In the genomic region with DNA sequence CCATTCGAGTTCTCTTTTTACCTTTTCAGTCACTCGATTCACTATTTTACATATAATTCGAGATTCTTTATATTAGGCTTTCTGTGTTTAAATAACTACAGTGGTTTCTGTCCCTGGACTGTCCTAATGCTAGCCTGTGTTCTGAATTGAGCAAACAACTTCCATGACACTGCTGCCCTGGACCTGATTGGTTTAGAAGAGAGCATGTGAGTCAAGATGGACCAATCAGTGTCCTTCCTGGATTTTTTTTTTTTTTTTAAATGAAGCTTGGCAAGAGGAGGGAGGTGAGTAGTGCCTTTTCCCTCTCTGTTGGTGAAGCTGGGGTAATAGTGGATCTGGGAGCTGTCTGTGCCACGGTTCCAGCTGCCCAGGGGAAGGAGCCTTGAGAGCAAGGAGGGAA, we compare ENCODE assay signal across 13 cellular contexts.
DNase-seq lines count a peak whose midpoint lies in the region; ATAC-seq and TF ChIP-seq lines count a peak whose summit lies in the region.
"Had no signal": no experiment of that assay in that cellular context is flagged by ENCODE, and none has a peak within 500 bp of the region (broad histone marks: within the 10 kb centered on the region; RNA-seq: fewer than 3 reads in every experiment).

No MANE protein-coding gene starts in this region.

- H3K9me2 ChIP-seq in GM23248 (ENCODE audit: insufficient read depth): no peaks in the 10 kb centered on the region

- H3K27me3 ChIP-seq in CD4-positive, CD25-positive, alpha-beta regulatory T cell (ENCODE audit: control insufficient read depth, insufficient read depth, low read length): no peaks in the 10 kb centered on the region
- no peaks in the 10 kb centered on the region for H3K27me3 ChIP-seq in GM23248 (replicated peaks; ENCODE audit: insufficient read depth)
- H3K27me3 ChIP-seq in SJCRH30: no peaks in the 10 kb centered on the region
- H3K27me3 ChIP-seq: foreskin keratinocyte had no signal

- DNase-seq in CD4-positive, CD25-positive, alpha-beta regulatory T cell: peak in 1 of 3 donors; percentile 20
- DNase-seq in GM23248 (peak; percentile 9), SJCRH30 (peak; percentile 15 to 62), fibroblast of villous mesenchyme (ENCODE audit: low read depth) (peak; percentile 17), osteocyte (ENCODE audit: extremely low spot score, unreplicated experiment) (no peak), SIG-M5 treated with dmso at 0.1 percent for 504 hours (lab: John Stamatoyannopoulos, UW; ENCODE audit: unreplicated experiment) (no peak), SW 1271 (lab: John Stamatoyannopoulos, UW) (no peak)
- DNase-seq: C1 segment of cervical spinal cord, cortex of kidney, foreskin keratinocyte, kidney glomerular epithelial cell had no signal

- peak overlapping the region in 1 of 3 donors; percentile 25 for H3K27ac Mint-ChIP-seq in CD4-positive, CD25-positive, alpha-beta regulatory T cell
- H3K27ac Mint-ChIP-seq in osteocyte (ENCODE audit: unreplicated experiment): no peak overlapping the region

- H3K9me3 ChIP-seq in CD4-positive, CD25-positive, alpha-beta regulatory T cell (ENCODE audit: control insufficient read depth in 2 of 2, low read length in 2 of 2): no peaks in the 10 kb centered on the region
- H3K9me3 ChIP-seq in GM23248 (ENCODE audit: low read depth) (no peaks in the 10 kb centered on the region), SJCRH30 (replicated peaks) (no peaks in the 10 kb centered on the region)

- H3K4me3 ChIP-seq in CD4-positive, CD25-positive, alpha-beta regulatory T cell (ENCODE audit: low read depth, low read length): no peak overlapping the region
- H3K4me3 ChIP-seq in GM23248 (no peak overlapping the region), SJCRH30 (peak overlapping the region; percentile 54), fibroblast of villous mesenchyme (ENCODE audit: low read depth, low read length) (no peak overlapping the region)

- peaks cover 8% of the 10 kb centered on the region for H3K27me3 Mint-ChIP-seq in CD4-positive, CD25-positive, alpha-beta regulatory T cell
- peaks cover 10% of the 10 kb centered on the region for H3K27me3 Mint-ChIP-seq in osteocyte (ENCODE audit: unreplicated experiment)

- H2AFZ ChIP-seq in GM23248: no peak overlapping the region

- TF ChIP-seq CTCF in fibroblast of villous mesenchyme (IDR thresholded peaks at IDR 0.05; ENCODE audit: insufficient read depth, low read depth, low read length) (no peak), osteocyte (IDR thresholded peaks at IDR 0.05) (no peak)

- no peak for ATAC-seq in CD4-positive, CD25-positive, alpha-beta regulatory T cell (ENCODE audit: low read depth in 2 of 2)
- no peak for ATAC-seq in HG03460 (IDR thresholded peaks at IDR 0.05; ENCODE audit: unreplicated experiment)
- ATAC-seq: foreskin keratinocyte, Right ventricle myocardium inferior had no signal

- 79% methylated on average over 4 of the region's 4 CpGs for WGBS in GM23248 (ENCODE audit: low coverage in 1 of 2, low lambda C conversion rate in 2 of 2, missing lambda C conversion rate in 2 of 2), 2 experiments

- in situ Hi-C loops in GM23248 (cut with MboI): no loop called here

- no peaks in the 10 kb centered on the region for H3F3A ChIP-seq in GM23248 (ENCODE audit: insufficient read depth)

- H3K9me3 Mint-ChIP-seq in CD4-positive, CD25-positive, alpha-beta regulatory T cell: no peaks in the 10 kb centered on the region
- no peaks in the 10 kb centered on the region for H3K9me3 Mint-ChIP-seq in osteocyte (ENCODE audit: unreplicated experiment)

- H3K9ac ChIP-seq in GM23248: no peak overlapping the region

- no peak overlapping the region for H3K4me2 ChIP-seq in GM23248 (ENCODE audit: unreplicated experiment)

- no peaks in the 10 kb centered on the region for H3K79me2 ChIP-seq in GM23248 (ENCODE audit: insufficient read depth)

- H4K20me1 ChIP-seq in GM23248 (ENCODE audit: insufficient read depth): no peaks in the 10 kb centered on the region

- H3K4me1 ChIP-seq in CD4-positive, CD25-positive, alpha-beta regulatory T cell (ENCODE audit: control insufficient read depth, insufficient read depth, low read length, poor library complexity, severe bottlenecking): peaks cover 11% of the 10 kb centered on the region
- H3K4me1 ChIP-seq in GM23248 (ENCODE audit: insufficient read depth) (peaks cover 9% of the 10 kb centered on the region; the same call in 1 of the 2 replicates), SJCRH30 (peaks cover 15% of the 10 kb centered on the region)
- H3K4me1 ChIP-seq: foreskin keratinocyte had no signal

- peak overlapping the region; percentile 4 to 83 (median 54) for H3K4me3 Mint-ChIP-seq in CD4-positive, CD25-positive, alpha-beta regulatory T cell
- H3K4me3 Mint-ChIP-seq in osteocyte (ENCODE audit: unreplicated experiment): no peak overlapping the region

- H3K4me1 Mint-ChIP-seq in CD4-positive, CD25-positive, alpha-beta regulatory T cell: peaks cover 5 to 14% (median 9%) of the 10 kb centered on the region in 4 donors
- no peaks in the 10 kb centered on the region for H3K4me1 Mint-ChIP-seq in osteocyte (ENCODE audit: unreplicated experiment)

- H3K36me3 ChIP-seq in CD4-positive, CD25-positive, alpha-beta regulatory T cell (ENCODE audit: control insufficient read depth, insufficient read depth, low read length): no peaks in the 10 kb centered on the region
- H3K36me3 ChIP-seq in GM23248 (ENCODE audit: low read depth) (no peaks in the 10 kb centered on the region), SJCRH30 (no peaks in the 10 kb centered on the region)

- H3K36me3 Mint-ChIP-seq in CD4-positive, CD25-positive, alpha-beta regulatory T cell: no peaks in the 10 kb centered on the region
- H3K36me3 Mint-ChIP-seq in osteocyte (ENCODE audit: unreplicated experiment): no peaks in the 10 kb centered on the region

- no peak overlapping the region for H3K27ac ChIP-seq in CD4-positive, CD25-positive, alpha-beta regulatory T cell (ENCODE audit: insufficient read depth, low read length, poor library complexity, severe bottlenecking)
- H3K27ac ChIP-seq in GM23248 (no peak overlapping the region), SJCRH30 (no peak overlapping the region; the same call in 1 of the 2 replicates)
- H3K27ac ChIP-seq: foreskin keratinocyte had no signal

Comparison
In these comparisons a context has a peak if more than half of its experiments do, and no peak if none do; other contexts are left out.
1. DNase-seq: peak in GM23248 (single experiment), SJCRH30 (2 of 2) and fibroblast of villous mesenchyme (single experiment); none in osteocyte (single experiment), SIG-M5 treated with dmso at 0.1 percent for 504 hours (single experiment) and SW 1271 (0 of 2).